21 cellular contexts compared by ENCODE assay signal in the genomic region with DNA sequence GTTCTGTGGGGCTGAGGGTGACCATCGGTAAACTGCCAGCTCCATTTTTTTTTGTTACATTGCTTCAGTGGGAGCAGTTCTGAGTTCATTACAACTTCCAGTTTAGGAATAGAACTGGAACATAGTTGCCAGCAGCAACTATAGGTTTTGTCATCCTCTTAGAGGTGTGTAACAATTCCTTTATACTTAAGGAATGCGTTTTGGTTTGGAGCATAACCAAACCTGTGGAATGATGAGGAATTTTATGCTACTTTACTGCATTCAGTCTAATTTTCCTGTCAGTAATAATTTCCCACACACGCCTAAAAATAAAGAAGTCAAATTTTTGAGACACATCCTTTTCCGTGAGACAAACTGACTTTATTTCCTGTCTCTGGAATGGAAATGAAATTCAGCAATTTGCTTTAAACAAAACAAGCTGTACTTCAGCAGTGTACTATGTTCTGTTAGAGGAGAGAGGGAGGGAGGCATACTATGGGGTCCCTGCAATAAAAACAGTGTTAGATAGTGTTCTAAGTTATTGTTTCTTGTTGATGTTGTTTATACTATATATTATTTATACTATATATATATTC. TPM values are rescaled to one million over a fixed set of nuclear protein-coding genes. Genes with fewer than 3 reads are reported as not detected.
DNase-seq lines count a peak whose midpoint lies in the region; ATAC-seq and TF ChIP-seq lines count a peak whose summit lies in the region.
"Had no signal": no experiment of that assay in that cellular context is flagged by ENCODE, and none has a peak within 500 bp of the region (broad histone marks: within the 10 kb centered on the region; RNA-seq: fewer than 3 reads in every experiment).

No MANE protein-coding gene starts in this region.

- H3K9ac ChIP-seq in SK-N-SH (no peak overlapping the region), adipocyte (ENCODE audit: low read length) (no peak overlapping the region), skeletal muscle tissue (ENCODE audit: low read depth in 1 of 3, low read length in 3 of 3) (no peak overlapping the region)

- H3K4me2 ChIP-seq in SK-N-SH, result no peak overlapping the region
- H3K4me2 ChIP-seq: PC-9 had no signal

- no peaks in the 10 kb centered on the region for H3K4me1 Mint-ChIP-seq in activated T-cell treated with anti-CD3 and anti-CD28 coated beads, Interleukin-2, amount 50 U/mL, for 72 hours (ENCODE audit: low read depth)

- ATAC-seq in SK-N-SH treated with all-trans-retinoic acid at 6 μM for 48 hours, result peak; percentile 39
- no peak for ATAC-seq in activated T-cell treated with anti-CD3 and anti-CD28 coated beads, Interleukin-2, amount 50 U/mL, for 72 hours (replicated peaks in 1 of 2)

- DNase-seq in SK-N-SH (no peak), adipocyte (ENCODE audit: low read depth) (peak; percentile 31), fibroblast of the aortic adventitia (ENCODE audit: low read depth) (peak; percentile 10), tibial artery (no peak), NCI-H1105 treated with DMSO at 0.1 percent for 48 hours (lab: John Stamatoyannopoulos, UW) (no peak)
- no peak for DNase-seq in activated T-cell treated with anti-CD3 and anti-CD28 coated beads, Interleukin-2, amount 50 U/mL, for 72 hours
- DNase-seq: EL; IMR-90; Karpas-422; NCI-H1930; NCI-H2171; NCI-H446 treated with DMSO at 0.1 percent for 48 hours; NK-92 treated with Interleukin-12 subunit alpha and Interleukin-12 subunit beta, amount 100 ng/mL, for 24 hours; PC-9 had no signal

- TF ChIP-seq EP300 in SK-N-SH (IDR thresholded peaks at IDR 0.05; ENCODE audit: borderline replicate concordance in 1 of 2, low read depth in 1 of 2, low read length in 1 of 2), result no peak

- H2AFZ ChIP-seq in SK-N-SH (ENCODE audit: low read depth), result no peak overlapping the region
- H2AFZ ChIP-seq: PC-9 had no signal

- H3K27ac ChIP-seq in SK-N-SH (ENCODE audit: low read depth in 2 of 2, low read length in 1 of 2) (no peak overlapping the region), skeletal muscle tissue (ENCODE audit: low read depth, low read length) (peak overlapping the region; percentile 4), tibial artery (no peak overlapping the region)
- H3K27ac ChIP-seq: 22Rv1, C4-2B, PC-9, SJSA1 had no signal

- peaks cover 5 to 12% of the 10 kb centered on the region in 2 experiments for H3K36me3 ChIP-seq in SK-N-SH (replicated peaks in 1 of 2; ENCODE audit: control insufficient read depth in 1 of 2, insufficient read depth in 2 of 2, low read length in 1 of 2)
- peaks cover 1% of the 10 kb centered on the region for H3K36me3 ChIP-seq in adipocyte (ENCODE audit: control insufficient read depth, insufficient read depth, low read length, severe bottlenecking)
- H3K36me3 ChIP-seq in skeletal muscle tissue (ENCODE audit: control insufficient read depth in 3 of 3, insufficient read depth in 3 of 3, low read length in 3 of 3), result no peaks in the 10 kb centered on the region
- peaks cover 0 to 4% (median 3%) of the 10 kb centered on the region in 3 donors for H3K36me3 ChIP-seq in tibial artery
- H3K36me3 ChIP-seq: SJSA1 had no signal

- H3K79me2 ChIP-seq in SK-N-SH (ENCODE audit: insufficient read depth), result no peaks in the 10 kb centered on the region

- intact Hi-C loops in tibial artery (cut with DNase I; ENCODE audit: low total_unique reads), result no loop called here

- H3K9me3 ChIP-seq in SK-N-SH (no peaks in the 10 kb centered on the region), adipocyte (ENCODE audit: control insufficient read depth, low read length) (no peaks in the 10 kb centered on the region), skeletal muscle tissue (ENCODE audit: control insufficient read depth in 3 of 3, low read length in 3 of 3) (no peaks in the 10 kb centered on the region), tibial artery (no peaks in the 10 kb centered on the region)
- H3K9me3 ChIP-seq: SJSA1 had no signal

- no peaks in the 10 kb centered on the region for H3K36me3 Mint-ChIP-seq in activated T-cell treated with anti-CD3 and anti-CD28 coated beads, Interleukin-2, amount 50 U/mL, for 72 hours (ENCODE audit: insufficient read depth in 2 of 2)

- TF ChIP-seq CTCF in SK-N-SH (IDR thresholded peaks at IDR 0.05) (no peak), fibroblast of the aortic adventitia (IDR thresholded peaks at IDR 0.05; ENCODE audit: insufficient read depth, low read length) (no peak), tibial artery (IDR thresholded peaks at IDR 0.05) (no peak)

- no peak overlapping the region for H3K4me3 ChIP-seq in SK-N-SH (ENCODE audit: low read depth in 2 of 2, low read length in 1 of 2)
- no peak overlapping the region for H3K4me3 ChIP-seq in adipocyte (ENCODE audit: low read length)
- no peak overlapping the region for H3K4me3 ChIP-seq in fibroblast of the aortic adventitia (ENCODE audit: low read depth, low read length)
- H3K4me3 ChIP-seq in skeletal muscle tissue (ENCODE audit: low read length in 3 of 3), result no peak overlapping the region
- H3K4me3 ChIP-seq in tibial artery, result no peak overlapping the region
- H3K4me3 ChIP-seq: PC-9, SJSA1 had no signal

- H3K27me3 ChIP-seq in SK-N-SH (ENCODE audit: insufficient read depth), result no peaks in the 10 kb centered on the region; the same call in 1 of the 2 replicates
- no peaks in the 10 kb centered on the region for H3K27me3 ChIP-seq in adipocyte (replicated peaks; ENCODE audit: control insufficient read depth, insufficient read depth, low read length)
- no peaks in the 10 kb centered on the region for H3K27me3 ChIP-seq in skeletal muscle tissue (ENCODE audit: control insufficient read depth in 3 of 3, insufficient read depth in 3 of 3, low read length in 3 of 3)
- no peaks in the 10 kb centered on the region for H3K27me3 ChIP-seq in tibial artery

- CTCF ChIA-PET in SK-N-SH (lab: Yijun Ruan, JAX), result no interaction called here

- H3K9me3 Mint-ChIP-seq in activated T-cell treated with anti-CD3 and anti-CD28 coated beads, Interleukin-2, amount 50 U/mL, for 72 hours, result no peaks in the 10 kb centered on the region

- H3K27me3 Mint-ChIP-seq in activated T-cell treated with anti-CD3 and anti-CD28 coated beads, Interleukin-2, amount 50 U/mL, for 72 hours (ENCODE audit: low read depth), result peaks cover 15% of the 10 kb centered on the region

- H3K4me3 Mint-ChIP-seq in activated T-cell treated with anti-CD3 and anti-CD28 coated beads, Interleukin-2, amount 50 U/mL, for 72 hours, result no peak overlapping the region

- H3K9me2 ChIP-seq in SK-N-SH, result no peaks in the 10 kb centered on the region

- 9% methylated on average over 4 of the region's 4 CpGs for WGBS in SK-N-SH (ENCODE audit: low lambda C conversion rate)

- peaks cover 30% of the 10 kb centered on the region for H3F3A ChIP-seq in SK-N-SH (replicated peaks; ENCODE audit: insufficient read depth)

- TF ChIP-seq RAD21 in SK-N-SH (IDR thresholded peaks at IDR 0.05; ENCODE audit: low read length), result no peak

- H4K20me1 ChIP-seq in SK-N-SH (ENCODE audit: insufficient read depth), result no peaks in the 10 kb centered on the region

- no peak overlapping the region for H3K27ac Mint-ChIP-seq in activated T-cell treated with anti-CD3 and anti-CD28 coated beads, Interleukin-2, amount 50 U/mL, for 72 hours

- POLR2A ChIA-PET in SK-N-SH (lab: Yijun Ruan, JAX), result no interaction called here

- H3K4me1 ChIP-seq in SK-N-SH (ENCODE audit: control insufficient read depth in 1 of 2, insufficient read depth in 2 of 2, low read depth in 1 of 2, low read length in 1 of 2) (no peaks in the 10 kb centered on the region; a peak in 1 of 4 replicates), adipocyte (ENCODE audit: control insufficient read depth, insufficient read depth, low read length) (peaks cover 16% of the 10 kb centered on the region), skeletal muscle tissue (ENCODE audit: control insufficient read depth in 3 of 3, insufficient read depth in 3 of 3, low read length in 3 of 3) (peaks cover 16 to 26% (median 22%) of the 10 kb centered on the region in 3 donors), tibial artery (no peaks in the 10 kb centered on the region)
- H3K4me1 ChIP-seq: SJSA1 had no signal

TF ChIP-seq in SK-N-SH treated with all-trans-retinoic acid at 6 μM for 48 hours, 23 proteins besides CTCF, POLR2A, EP300 and RAD21 (continues in another document):
- TF ChIP-seq ZNF565 (CRISPR knock-in tag; conservative IDR thresholded peaks at IDR 0.05; ENCODE audit: low read depth), result no peak

TF ChIP-seq in SK-N-SH, 30 proteins besides CTCF, POLR2A, EP300 and RAD21 (continues in another document):
- TF ChIP-seq, protein P1, sequence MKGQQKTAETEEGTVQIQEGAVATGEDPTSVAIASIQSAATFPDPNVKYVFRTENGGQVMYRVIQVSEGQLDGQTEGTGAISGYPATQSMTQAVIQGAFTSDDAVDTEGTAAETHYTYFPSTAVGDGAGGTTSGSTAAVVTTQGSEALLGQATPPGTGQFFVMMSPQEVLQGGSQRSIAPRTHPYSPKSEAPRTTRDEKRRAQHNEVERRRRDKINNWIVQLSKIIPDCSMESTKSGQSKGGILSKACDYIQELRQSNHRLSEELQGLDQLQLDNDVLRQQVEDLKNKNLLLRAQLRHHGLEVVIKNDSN (IDR thresholded peaks at IDR 0.05; ENCODE audit: borderline replicate concordance, low read depth), result no peak

RNA-seq across cellular contexts. Expression of a gene that starts 4.8 kb away (rescaled TPM):
- polyA plus RNA-seq in SK-N-SH (2012; rRNA removed), result not detected in 2 replicates
- not detected in 2 replicates for polyA plus RNA-seq in SK-N-SH (2012; cell fraction: cytosol; rRNA removed)
- polyA plus RNA-seq in SK-N-SH (2012; cell fraction: nucleus; rRNA removed), result not detected in 2 replicates
- total RNA-seq in fibroblast of the aortic adventitia (ENCODE audit: low replicate concordance) (not detected in 2 replicates), skeletal muscle tissue (40.7 TPM)
- under 1 TPM in 1 of 2 donors, not detected in 1; 0.17 TPM for total RNA-seq in activated T-cell treated with anti-CD3 and anti-CD28 coated beads, Interleukin-2, amount 50 U/mL, for 72 hours
- total RNA-seq: H4, IMR-90, PC-9, SJSA1 had no signal
- polyA plus RNA-seq: AG04450, IMR-90 had no signal

RNA-seq across cellular contexts. Expression of a gene that starts 16.5 kb away (rescaled TPM):
- polyA plus RNA-seq in SK-N-SH (2012; rRNA removed), result 15.9 and 23.3 TPM in 2 replicates
- 25.6 and 30.4 TPM in 2 replicates for polyA plus RNA-seq in SK-N-SH (2012; cell fraction: cytosol; rRNA removed)
- polyA plus RNA-seq in SK-N-SH (2012; cell fraction: nucleus; rRNA removed), result 4.3 and 10.7 TPM in 2 replicates
- total RNA-seq in fibroblast of the aortic adventitia (ENCODE audit: low replicate concordance), result 27.1 and 80.1 TPM in 2 replicates
- 31.8 TPM for total RNA-seq in skeletal muscle tissue
- total RNA-seq in activated T-cell treated with anti-CD3 and anti-CD28 coated beads, Interleukin-2, amount 50 U/mL, for 72 hours, result 10 to 100 TPM; 63.8 to 73.6 TPM

RNA-seq across cellular contexts. Expression of a gene that starts 30.3 kb away (rescaled TPM):
- polyA plus RNA-seq in SK-N-SH (2012; rRNA removed), result 0.02 and 0.03 TPM in 2 replicates
- polyA plus RNA-seq in SK-N-SH (2012; cell fraction: cytosol; rRNA removed), result 0.04 and 0.06 TPM in 2 replicates
- 0.05 and 0.18 TPM in 2 replicates for polyA plus RNA-seq in SK-N-SH (2012; cell fraction: nucleus; rRNA removed)
- total RNA-seq in fibroblast of the aortic adventitia (ENCODE audit: low replicate concordance), result 4.8 and 5.3 TPM in 2 replicates
- 7.8 TPM for total RNA-seq in skeletal muscle tissue
- 1 to 10 TPM in 1 of 2 donors, under 1 TPM in 1; 0.88 to 2.2 TPM for total RNA-seq in activated T-cell treated with anti-CD3 and anti-CD28 coated beads, Interleukin-2, amount 50 U/mL, for 72 hours

RNA-seq across cellular contexts. Expression of a gene that starts 57.7 kb away (rescaled TPM):
- 151 and 249 TPM in 2 replicates for polyA plus RNA-seq in SK-N-SH (2012; rRNA removed)
- 200 and 223 TPM in 2 replicates for polyA plus RNA-seq in SK-N-SH (2012; cell fraction: cytosol; rRNA removed)
- 95.9 and 193 TPM in 2 replicates for polyA plus RNA-seq in SK-N-SH (2012; cell fraction: nucleus; rRNA removed)
- total RNA-seq in fibroblast of the aortic adventitia (ENCODE audit: low replicate concordance), result 670 and 845 TPM in 2 replicates
- 657 TPM for total RNA-seq in skeletal muscle tissue
- total RNA-seq in activated T-cell treated with anti-CD3 and anti-CD28 coated beads, Interleukin-2, amount 50 U/mL, for 72 hours, result 100 to 1,000 TPM; 478 to 479 TPM

Comparison
In these comparisons a context has a peak if more than half of its experiments do, and no peak if none do; other contexts are left out.
1. DNase-seq: peak in adipocyte (single experiment) and fibroblast of the aortic adventitia (single experiment); none in SK-N-SH (single experiment), tibial artery (0 of 2), activated T-cell treated with anti-CD3 and anti-CD28 coated beads, Interleukin-2, amount 50 U/mL, for 72 hours (0 of 2) and NCI-H1105 treated with DMSO at 0.1 percent for 48 hours (single experiment).
2. RNA of a gene that starts 4.8 kb away (total RNA-seq): 40.7 TPM in skeletal muscle tissue (single experiment); 0.17 TPM in activated T-cell treated with anti-CD3 and anti-CD28 coated beads, Interleukin-2, amount 50 U/mL, for 72 hours and not detected in fibroblast of the aortic adventitia; every median in the first group is over 10 times any median in the second.